In the genomic region with DNA sequence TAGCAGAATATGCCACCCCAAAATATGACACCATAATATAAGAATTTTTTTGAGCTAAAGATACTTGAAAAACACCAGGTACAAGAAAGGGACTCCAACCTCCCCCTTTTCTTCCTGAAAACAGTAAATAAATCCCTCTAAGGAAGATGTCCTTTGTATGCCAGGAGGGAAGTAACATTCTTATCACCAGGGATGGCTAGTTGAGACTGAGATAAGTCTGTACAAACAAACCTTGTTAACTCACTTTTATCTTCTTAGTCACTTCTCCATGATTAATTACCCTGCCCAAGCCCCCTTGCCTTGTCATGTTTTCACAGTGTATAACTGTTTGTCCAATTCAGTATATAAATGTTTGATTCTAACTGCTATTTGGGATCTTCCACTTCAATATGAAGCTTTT, we compare ENCODE assay signal across 30 cellular contexts.
"Had no signal": no experiment of that assay in that cellular context is flagged by ENCODE, and none has a peak within 500 bp of the region (broad histone marks: within the 10 kb centered on the region; RNA-seq: fewer than 3 reads in every experiment).

No MANE protein-coding gene starts in this region.

- H3K27ac ChIP-seq: brain microvascular endothelial cell, cardiac muscle cell, PC-9, SK-N-MC had no signal

- DNase-seq: activated CD4-positive, alpha-beta T cell treated with anti-CD3 and anti-CD28 coated beads for 48 hours; activated CD4-positive, alpha-beta T cell treated with anti-CD3 and anti-CD28 coated beads, Interleukin-2, amount 50 U/mL, for 4 hours; activated CD8-positive, alpha-beta memory T cell treated with anti-CD3 and anti-CD28 coated beads, Interleukin-2, amount 50 U/mL, for 48 hours; activated CD8-positive, alpha-beta T cell treated with anti-CD3 and anti-CD28 coated beads, Interleukin-2, amount 10 ng/mL, durations not matched to agents 7 days and 5 days; activated effector memory CD4-positive, alpha-beta T cell treated with Interleukin-2 at 50 U/mL for 16 hours; activated naive CD4-positive, alpha-beta T cell; activated naive CD8-positive, alpha-beta T cell treated with anti-CD3 and anti-CD28 coated beads, Interleukin-2, amount 50 U/mL, for 24 hours; activated T-cell treated with anti-CD3 and anti-CD28 coated beads, Interleukin-2, amount 50 U/mL, for 24 hours; brain microvascular endothelial cell; cerebellar nuclear complex; Kasumi-1; KBM-7; NCI-H1105 treated with DMSO at 0.1 percent for 48 hours; NCI-H1436 treated with DMSO at 0.1 percent for 48 hours; NCI-H187; NCI-H2081; NCI-H2171 treated with DMSO at 0.1 percent for 48 hours; NCI-H345; NCI-H510A; NCI-H526 treated with DMSO at 0.1 percent for 48 hours; PC-9; SIG-M5; T-cell; T-helper 2 cell; T1000 had no signal

- H3K4me3 ChIP-seq: cardiac muscle cell, PC-9, SK-N-MC had no signal

- H3K27me3 ChIP-seq: brain microvascular endothelial cell, cardiac muscle cell had no signal

- H3K27me3 Mint-ChIP-seq: activated naive CD8-positive, alpha-beta T cell treated with anti-CD3 and anti-CD28 coated beads, Interleukin-2, amount 50 U/mL, for 24 hours; activated T-cell treated with anti-CD3 and anti-CD28 coated beads, Interleukin-2, amount 50 U/mL, for 24 hours; T-cell had no signal

- H3K9me3 Mint-ChIP-seq: activated T-helper 1 cell treated with anti-CD3 and anti-CD28 coated beads, Interleukin-12 subunit alpha, Interleukin-12 subunit beta, Interleukin-2, Interleukin-4 antibody, amounts not matched to agents 30 ng/mL and 10 ng/mL and 1 ng/mL, durations not matched to agents 14 hours and 24 hours and 36 hours had no signal

- H3K36me3 Mint-ChIP-seq: activated naive CD4-positive, alpha-beta T cell treated with anti-CD3 and anti-CD28 coated beads, Interleukin-2, amount 50 U/mL, for 72 hours; T-cell had no signal

- H3K36me3 ChIP-seq: brain microvascular endothelial cell, cardiac muscle cell had no signal

- H3K4me3 Mint-ChIP-seq: activated CD8-positive, alpha-beta T cell treated with anti-CD3 and anti-CD28 coated beads, Interleukin-2, amount 10 ng/mL, durations not matched to agents 7 days and 5 days; activated naive CD8-positive, alpha-beta T cell treated with anti-CD3 and anti-CD28 coated beads, Interleukin-2, amount 50 U/mL, for 24 hours; activated T-cell treated with anti-CD3 and anti-CD28 coated beads, Interleukin-2, amount 50 U/mL, for 24 hours; activated T-helper 1 cell treated with anti-CD3 and anti-CD28 coated beads, Interleukin-12 subunit alpha, Interleukin-12 subunit beta, Interleukin-2, Interleukin-4 antibody, amounts not matched to agents 30 ng/mL and 10 ng/mL and 1 ng/mL, durations not matched to agents 14 hours and 24 hours and 36 hours; T-cell had no signal

- ATAC-seq: activated CD4-positive, CD25-positive, alpha-beta regulatory T cell treated with anti-CD3 and anti-CD28 coated beads, Interleukin-2, amount 50 U/mL, for 24 hours; activated CD8-positive, alpha-beta T cell treated with anti-CD3 and anti-CD28 coated beads, Interleukin-2, amount 10 ng/mL, durations not matched to agents 7 days and 5 days; activated naive CD4-positive, alpha-beta T cell treated with anti-CD3 and anti-CD28 coated beads, Interleukin-2, amount 50 U/mL, for 72 hours; activated naive CD8-positive, alpha-beta T cell treated with anti-CD3 and anti-CD28 coated beads, Interleukin-2, amount 50 U/mL, for 24 hours; T-cell had no signal

- H3K4me1 Mint-ChIP-seq: activated naive CD8-positive, alpha-beta T cell treated with anti-CD3 and anti-CD28 coated beads, Interleukin-2, amount 50 U/mL, for 24 hours; T-cell had no signal

- H3K27ac Mint-ChIP-seq: activated CD8-positive, alpha-beta T cell treated with anti-CD3 and anti-CD28 coated beads, Interleukin-2, amount 10 ng/mL, durations not matched to agents 7 days and 5 days; activated naive CD4-positive, alpha-beta T cell treated with anti-CD3 and anti-CD28 coated beads, Interleukin-2, amount 50 U/mL, for 72 hours; activated naive CD8-positive, alpha-beta T cell treated with anti-CD3 and anti-CD28 coated beads, Interleukin-2, amount 50 U/mL, for 24 hours; activated T-cell treated with anti-CD3 and anti-CD28 coated beads, Interleukin-2, amount 50 U/mL, for 24 hours; activated T-helper 1 cell treated with anti-CD3 and anti-CD28 coated beads, Interleukin-12 subunit alpha, Interleukin-12 subunit beta, Interleukin-2, Interleukin-4 antibody, amounts not matched to agents 30 ng/mL and 10 ng/mL and 1 ng/mL, durations not matched to agents 14 hours and 24 hours and 36 hours; T-cell had no signal
